9 cellular contexts compared by ENCODE assay signal in genomic region chr19:40089462-40089861, GRCh38. TPM values are rescaled to one million over a fixed set of nuclear protein-coding genes. Genes with fewer than 3 reads are reported as not detected.
DNase-seq lines count a peak whose midpoint lies in the region; ATAC-seq, FAIRE-seq and TF ChIP-seq lines count a peak whose summit lies in the region.
"Had no signal": no experiment of that assay in that cellular context is flagged by ENCODE, and none has a peak within 500 bp of the region (broad histone marks: within the 10 kb centered on the region; RNA-seq: fewer than 3 reads in every experiment).

No MANE protein-coding gene starts in this region.

- H3K9me3 ChIP-seq in hepatocyte (ENCODE audit: low read depth) = no peaks in the 10 kb centered on the region
- H3K9me3 ChIP-seq: pancreas had no signal

- peaks cover 36% of the 10 kb centered on the region for H3K36me3 Mint-ChIP-seq in activated T-helper 2 cell treated with anti-CD3 and anti-CD28 coated beads, Interferon-gamma antibody, Interleukin-2, Interleukin-4, amounts not matched to agents 10 μg/mL and 5 μg/mL and 100 μg/mL, durations not matched to agents 14 hours and 24 hours and 36 hours (ENCODE audit: low read depth)

- H3K27ac Mint-ChIP-seq in activated T-helper 2 cell treated with anti-CD3 and anti-CD28 coated beads, Interferon-gamma antibody, Interleukin-2, Interleukin-4, amounts not matched to agents 10 μg/mL and 5 μg/mL and 100 μg/mL, durations not matched to agents 14 hours and 24 hours and 36 hours = no peak overlapping the region
- no peak overlapping the region for H3K27ac Mint-ChIP-seq in stimulated activated naive CD8-positive, alpha-beta T cell treated with anti-CD3 and anti-CD28 coated beads, Interleukin-15, amount 100 ng/mL, for 72 hours

- FAIRE-seq in frontal cortex (lab: Jason Lieb, UNC) = no peak
- FAIRE-seq: pancreas had no signal

- peaks cover 3% of the 10 kb centered on the region for H4K20me1 ChIP-seq in hepatocyte (ENCODE audit: insufficient read depth, poor library complexity, severe bottlenecking)

- H3K4me3 ChIP-seq in HL-60 (replicated peaks; ENCODE audit: insufficient read depth, low read length) (peak overlapping the region; percentile 90), hepatocyte (peak overlapping the region; percentile 62)

- peaks cover 24% of the 10 kb centered on the region for H3K4me1 Mint-ChIP-seq in activated T-helper 2 cell treated with anti-CD3 and anti-CD28 coated beads, Interferon-gamma antibody, Interleukin-2, Interleukin-4, amounts not matched to agents 10 μg/mL and 5 μg/mL and 100 μg/mL, durations not matched to agents 14 hours and 24 hours and 36 hours (ENCODE audit: low read depth)
- H3K4me1 Mint-ChIP-seq in stimulated activated naive CD8-positive, alpha-beta T cell treated with anti-CD3 and anti-CD28 coated beads, Interleukin-15, amount 100 ng/mL, for 72 hours = peaks cover 38% of the 10 kb centered on the region

- ATAC-seq in stimulated activated naive CD8-positive, alpha-beta T cell treated with anti-CD3 and anti-CD28 coated beads, Interleukin-15, amount 100 ng/mL, for 72 hours = no peak
- no peak for ATAC-seq in HG03280 (IDR thresholded peaks at IDR 0.05; ENCODE audit: unreplicated experiment)

- peaks cover 56% of the 10 kb centered on the region for H3K79me2 ChIP-seq in hepatocyte

- intact Hi-C loops in activated T-helper 2 cell treated with anti-CD3 and anti-CD28 coated beads, Interferon-gamma antibody, Interleukin-2, Interleukin-4, amounts not matched to agents 10 μg/mL and 5 μg/mL and 100 μg/mL, durations not matched to agents 14 hours and 24 hours and 36 hours (cut with micrococcal nuclease) = no loop called here

- DNase-seq in HL-60 (ENCODE audit: low read depth in 1 of 2, low spot score in 1 of 2) = no peak
- no peak for DNase-seq in activated T-helper 2 cell treated with anti-CD3 and anti-CD28 coated beads, Interferon-gamma antibody, Interleukin-2, Interleukin-4, amounts not matched to agents 10 μg/mL and 5 μg/mL and 100 μg/mL, durations not matched to agents 14 hours and 24 hours and 36 hours (ENCODE audit: low spot score)
- no peak for DNase-seq in hepatocyte (ENCODE audit: low spot score)
- no peak for DNase-seq in stimulated activated naive CD8-positive, alpha-beta T cell treated with anti-CD3 and anti-CD28 coated beads, Interleukin-15, amount 100 ng/mL, for 72 hours
- DNase-seq in frontal cortex (ENCODE audit: low spot score in 2 of 2) = no peak
- DNase-seq in NCI-H2029 treated with DMSO at 0.1 percent for 48 hours (lab: John Stamatoyannopoulos, UW) = no peak
- DNase-seq: NCI-H2107, pancreas had no signal

- H3K4me3 Mint-ChIP-seq in activated T-helper 2 cell treated with anti-CD3 and anti-CD28 coated beads, Interferon-gamma antibody, Interleukin-2, Interleukin-4, amounts not matched to agents 10 μg/mL and 5 μg/mL and 100 μg/mL, durations not matched to agents 14 hours and 24 hours and 36 hours (ENCODE audit: low read depth) = peak overlapping the region; percentile 99
- H3K4me3 Mint-ChIP-seq in stimulated activated naive CD8-positive, alpha-beta T cell treated with anti-CD3 and anti-CD28 coated beads, Interleukin-15, amount 100 ng/mL, for 72 hours = peak overlapping the region; percentile 100

- no peaks in the 10 kb centered on the region for H3K9me2 ChIP-seq in hepatocyte (replicated peaks; ENCODE audit: insufficient read depth)

- no peak for TF ChIP-seq CTCF in HL-60 (IDR thresholded peaks at IDR 0.05; ENCODE audit: insufficient read depth, low read length)
- no peak for TF ChIP-seq CTCF in hepatocyte (IDR thresholded peaks at IDR 0.05; ENCODE audit: poor library complexity)

- H3K27me3 Mint-ChIP-seq in activated T-helper 2 cell treated with anti-CD3 and anti-CD28 coated beads, Interferon-gamma antibody, Interleukin-2, Interleukin-4, amounts not matched to agents 10 μg/mL and 5 μg/mL and 100 μg/mL, durations not matched to agents 14 hours and 24 hours and 36 hours (ENCODE audit: low read depth) = peaks cover 7% of the 10 kb centered on the region
- H3K27me3 Mint-ChIP-seq in stimulated activated naive CD8-positive, alpha-beta T cell treated with anti-CD3 and anti-CD28 coated beads, Interleukin-15, amount 100 ng/mL, for 72 hours = peaks cover 4% of the 10 kb centered on the region

- no peaks in the 10 kb centered on the region for H3K36me3 ChIP-seq in hepatocyte (replicated peaks; ENCODE audit: insufficient read depth, low read depth)
- H3K36me3 ChIP-seq: pancreas had no signal

- H3K4me1 ChIP-seq in hepatocyte (ENCODE audit: insufficient read depth) = peaks cover 8% of the 10 kb centered on the region

- WGBS in hepatocyte (ENCODE audit: low lambda C conversion rate, missing lambda C conversion rate) = 79% methylated on average over 4 of the region's 4 CpGs

- H3K4me2 ChIP-seq in hepatocyte = peak overlapping the region; percentile 79

- H3K27me3 ChIP-seq in HL-60 (ENCODE audit: insufficient read depth, poor library complexity, severe bottlenecking) (no peaks in the 10 kb centered on the region), hepatocyte (no peaks in the 10 kb centered on the region)
- H3K27me3 ChIP-seq: pancreas had no signal

- H3K27ac ChIP-seq in HL-60 (replicated peaks) (no peak overlapping the region; the same call in 1 of the 2 replicates), hepatocyte (peak overlapping the region; percentile 98)

- H2AFZ ChIP-seq in hepatocyte = peak overlapping the region; percentile 97

- peaks cover 16% of the 10 kb centered on the region for H3K9me3 Mint-ChIP-seq in activated T-helper 2 cell treated with anti-CD3 and anti-CD28 coated beads, Interferon-gamma antibody, Interleukin-2, Interleukin-4, amounts not matched to agents 10 μg/mL and 5 μg/mL and 100 μg/mL, durations not matched to agents 14 hours and 24 hours and 36 hours
- peaks cover 0 to 9% of the 10 kb centered on the region in 2 donors for H3K9me3 Mint-ChIP-seq in stimulated activated naive CD8-positive, alpha-beta T cell treated with anti-CD3 and anti-CD28 coated beads, Interleukin-15, amount 100 ng/mL, for 72 hours

RNA-seq across cellular contexts. Expression of gene ZNF780A, which starts 1.3 kb away (rescaled TPM):
- 19.9 and 21.3 TPM in 2 replicates for total RNA-seq in activated T-helper 2 cell treated with anti-CD3 and anti-CD28 coated beads, Interferon-gamma antibody, Interleukin-2, Interleukin-4, amounts not matched to agents 10 μg/mL and 5 μg/mL and 100 μg/mL, durations not matched to agents 14 hours and 24 hours and 36 hours
- total RNA-seq in hepatocyte (7.3 and 14.9 TPM in 2 replicates), frontal cortex (29.8 TPM)
- polyA plus RNA-seq in hepatocyte = 4.4 and 6.0 TPM in 2 replicates

RNA-seq across cellular contexts. Expression of gene ZNF780B, which starts 33.4 kb away (rescaled TPM):
- total RNA-seq in activated T-helper 2 cell treated with anti-CD3 and anti-CD28 coated beads, Interferon-gamma antibody, Interleukin-2, Interleukin-4, amounts not matched to agents 10 μg/mL and 5 μg/mL and 100 μg/mL, durations not matched to agents 14 hours and 24 hours and 36 hours = 19.5 and 20.5 TPM in 2 replicates
- total RNA-seq in hepatocyte (11.5 and 13.4 TPM in 2 replicates), frontal cortex (35.5 TPM)
- 3.1 and 4.7 TPM in 2 replicates for polyA plus RNA-seq in hepatocyte
